8 cellular contexts compared by ENCODE assay signal in the genomic region with DNA sequence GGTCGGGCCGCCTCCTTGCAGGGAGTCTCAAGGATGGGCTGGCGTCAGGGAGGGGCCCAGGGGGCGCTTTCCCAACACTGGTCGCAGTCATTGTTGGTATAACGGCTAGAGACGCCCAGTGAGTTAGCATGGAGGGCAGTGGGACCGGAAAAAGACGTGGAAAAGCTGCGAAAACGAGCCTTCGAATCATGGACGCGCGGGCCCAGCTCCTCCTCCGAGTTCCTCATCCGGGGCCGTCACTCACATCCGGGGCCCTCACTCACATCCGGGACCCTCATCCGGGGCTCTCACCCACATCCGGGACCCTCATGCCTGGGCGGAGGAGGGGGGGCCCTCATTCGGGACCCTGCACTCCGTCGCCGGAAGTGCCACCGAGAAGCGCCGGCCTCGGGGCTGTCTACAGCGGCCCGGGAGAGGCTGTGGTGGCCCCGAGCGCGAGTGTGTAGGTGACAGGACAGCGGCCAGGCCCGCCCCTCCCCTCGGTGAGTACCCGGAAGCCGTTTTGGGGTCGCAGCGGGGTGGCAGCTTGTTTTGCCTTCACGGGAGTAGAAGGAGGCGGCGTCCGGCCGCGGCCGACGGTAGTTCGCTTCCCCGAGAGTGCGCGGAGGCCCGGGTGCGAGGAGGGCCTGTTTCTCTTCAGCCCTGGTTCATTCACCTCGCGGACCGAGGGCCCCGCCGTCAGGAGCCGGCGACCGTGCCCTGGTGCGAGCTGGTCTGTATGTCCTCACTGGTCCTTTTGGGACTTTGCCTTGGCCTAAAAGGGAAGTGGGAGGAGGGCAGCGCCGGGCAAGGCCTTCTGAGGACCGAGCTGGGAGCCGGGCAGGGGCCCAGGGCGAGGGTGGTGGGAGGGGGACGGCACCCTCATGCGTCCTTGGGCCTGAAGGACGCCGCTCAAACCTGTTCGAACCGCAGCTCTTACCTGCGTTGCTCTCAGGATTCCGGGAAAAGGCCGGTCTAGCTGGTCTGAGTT. TPM values are rescaled to one million over a fixed set of nuclear protein-coding genes. Genes with fewer than 3 reads are reported as not detected.
DNase-seq lines count a peak whose midpoint lies in the region; FAIRE-seq lines count a peak whose summit lies in the region.

A gene with protein sequence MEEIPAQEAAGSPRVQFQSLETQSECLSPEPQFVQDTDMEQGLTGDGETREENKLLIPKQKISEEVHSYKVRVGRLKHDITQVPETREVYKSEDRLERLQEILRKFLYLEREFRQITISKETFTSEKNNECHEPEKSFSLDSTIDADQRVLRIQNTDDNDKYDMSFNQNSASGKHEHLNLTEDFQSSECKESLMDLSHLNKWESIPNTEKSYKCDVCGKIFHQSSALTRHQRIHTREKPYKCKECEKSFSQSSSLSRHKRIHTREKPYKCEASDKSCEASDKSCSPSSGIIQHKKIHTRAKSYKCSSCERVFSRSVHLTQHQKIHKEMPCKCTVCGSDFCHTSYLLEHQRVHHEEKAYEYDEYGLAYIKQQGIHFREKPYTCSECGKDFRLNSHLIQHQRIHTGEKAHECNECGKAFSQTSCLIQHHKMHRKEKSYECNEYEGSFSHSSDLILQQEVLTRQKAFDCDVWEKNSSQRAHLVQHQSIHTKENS (plus strand): TSS at position 337 of the 970 bp plus-strand sequence. CDS start 1,918 bp downstream, outside the sequence.

- FAIRE-seq in G401.6 (lab: Jason Lieb, UNC): peak; percentile 17

- H3K9me3 ChIP-seq in HAP-1: no peaks in the 10 kb centered on the region

- peaks cover 48% of the 10 kb centered on the region for H3K36me3 ChIP-seq in HAP-1 (replicated peaks)

- peak within 1 kb of the TSS; percentile 91 for H3K4me3 ChIP-seq in HAP-1

- no peaks in the 10 kb centered on the region for H3K27me3 ChIP-seq in HAP-1 (ENCODE audit: low read depth)

- peaks cover 6% of the 10 kb centered on the region for H3K4me1 ChIP-seq in HAP-1

- peak; percentile 86 to 95 for DNase-seq in HAP-1 (ENCODE audit: low spot score in 2 of 2)
- DNase-seq in MV-4-11 (lab: John Stamatoyannopoulos, UW): peak; percentile 72
- DNase-seq in SK-MEL-5 (ENCODE audit: low read depth, low spot score): peak; percentile 96
- DNase-seq in activated naive CD4-positive, alpha-beta T cell treated with anti-CD3 and anti-CD28 coated beads, Interleukin-2, amount 50 U/mL, for 16 hours: peak; percentile 89
- DNase-seq in globus pallidus (ENCODE audit: low spot score): peak; percentile 86
- peak in 55 of 56 donors; percentile 56 to 96 (median 87) for DNase-seq in nucleus accumbens (lab: John Stamatoyannopoulos, UW)
- DNase-seq in superior temporal gyrus (ENCODE audit: extremely low spot score): peak; percentile 88

- in situ Hi-C loops in HAP-1 (cut with MboI; ENCODE audit: low sequenced_read_pairs) (no loop called here), SK-MEL-5 (cut with HindIII; ENCODE audit: low pct_unique_long_range_greater_than_20kb, low sequenced_read_pairs) (no loop called here)

RNA-seq across cellular contexts. Expression of the gene that starts here (rescaled TPM):
- 105 and 110 TPM in 2 replicates for total RNA-seq in SK-MEL-5 (2014; rRNA removed; shearing (Covaris generic))
- 98.1 and 101 TPM in 2 replicates for polyA plus RNA-seq in SK-MEL-5 (2015; cell fraction: cytosol; rRNA removed)
- polyA plus RNA-seq in SK-MEL-5 (2015; cell fraction: nucleus; rRNA removed): 410 and 448 TPM in 2 replicates

Comparison
In these comparisons a context has a peak if more than half of its experiments do, and no peak if none do; other contexts are left out.
1. Peak in every context shown above with its lines: DNase-seq and H3K4me3 ChIP-seq.